ENCODE assay signal across 1 cellular context in genomic region chr3:170563712-170564423, GRCh38.
TF ChIP-seq lines count a peak whose summit lies in the region.

No MANE protein-coding gene starts in this region.

TF ChIP-seq in IMR-90, 13 proteins besides CTCF, POLR2A, EP300 and RAD21 (continued from another document):
- TF ChIP-seq ELK1 (IDR thresholded peaks at IDR 0.05; ENCODE audit: borderline replicate concordance, low read depth, low read length) = no peak
- no peak for TF ChIP-seq SMC3 (IDR thresholded peaks at IDR 0.05; ENCODE audit: low read depth, low read length)
- no peak for TF ChIP-seq MAZ (IDR thresholded peaks at IDR 0.05; ENCODE audit: borderline replicate concordance, low read depth, low read length)
- TF ChIP-seq RCOR1 (IDR thresholded peaks at IDR 0.05; ENCODE audit: insufficient replicate concordance, low read length) = no peak
- no peak for TF ChIP-seq MAFK (IDR thresholded peaks at IDR 0.05; ENCODE audit: low read depth, low read length)
TF ChIP-seq in IMR-90: peak in this region for 0.
